8 cellular contexts compared by ENCODE assay signal in genomic region chr5:176536132-176536901, GRCh38. TPM values are rescaled to one million over a fixed set of nuclear protein-coding genes. Genes with fewer than 3 reads are reported as not detected.
DNase-seq lines count a peak whose midpoint lies in the region; TF ChIP-seq lines count a peak whose summit lies in the region.

No MANE protein-coding gene starts in this region.

- H3K4me3 ChIP-seq in SJCRH30 (peak overlapping the region; percentile 97), neutrophil (ENCODE audit: low read depth in 1 of 2, low read length in 1 of 2) (peak overlapping the region; percentile 75 to 99)

- H3K4me1 Mint-ChIP-seq in activated naive CD4-positive, alpha-beta T cell treated with anti-CD3 and anti-CD28 coated beads, Interleukin-2, amount 10 ng/mL, durations not matched to agents 7 days and 5 days, result peaks cover 67% of the 10 kb centered on the region

- peak; percentile 27 for TF ChIP-seq CTCF in neutrophil (IDR thresholded peaks at IDR 0.05)

- peaks cover 32% of the 10 kb centered on the region for H3K36me3 Mint-ChIP-seq in activated naive CD4-positive, alpha-beta T cell treated with anti-CD3 and anti-CD28 coated beads, Interleukin-2, amount 10 ng/mL, durations not matched to agents 7 days and 5 days

- H3K27ac ChIP-seq in SJCRH30, result peak overlapping the region; percentile 96
- H3K27ac ChIP-seq in neutrophil, result peak overlapping the region; percentile 100

- H3K36me3 ChIP-seq in SJCRH30 (peaks cover 16% of the 10 kb centered on the region), neutrophil (peaks cover 10% of the 10 kb centered on the region)

- H3K9me3 ChIP-seq in SJCRH30 (replicated peaks) (no peaks in the 10 kb centered on the region), neutrophil (no peaks in the 10 kb centered on the region)

- H3K4me1 ChIP-seq in SJCRH30, result peaks cover 41% of the 10 kb centered on the region
- peaks cover 84 to 85% of the 10 kb centered on the region in 2 experiments for H3K4me1 ChIP-seq in neutrophil (ENCODE audit: control insufficient read depth in 1 of 2, insufficient read depth in 1 of 2, low read depth in 1 of 2, low read length in 1 of 2)

- H3K27me3 ChIP-seq in SJCRH30 (no peaks in the 10 kb centered on the region), neutrophil (no peaks in the 10 kb centered on the region)

- H3K4me3 Mint-ChIP-seq in activated naive CD4-positive, alpha-beta T cell treated with anti-CD3 and anti-CD28 coated beads, Interleukin-2, amount 10 ng/mL, durations not matched to agents 7 days and 5 days, result peak overlapping the region; percentile 96

- DNase-seq in NCI-H1694 treated with DMSO at 0.1 percent for 48 hours (lab: John Stamatoyannopoulos, UW) (peak; percentile 10), NCI-H1694 (lab: John Stamatoyannopoulos, UW) (no peak), HUDEP-2 (lab: John Stamatoyannopoulos, UW; ENCODE audit: unreplicated experiment in 76 of 76) (peak in 47 of 76 experiments; percentile 3 to 60 (median 34)), SJCRH30 (peak; percentile 85 to 88), germinal center (ENCODE audit: low spot score) (peak; percentile 78), superior temporal gyrus (ENCODE audit: extremely low spot score) (peak; percentile 66)
- DNase-seq in activated naive CD4-positive, alpha-beta T cell treated with anti-CD3 and anti-CD28 coated beads, Interleukin-2, amount 10 ng/mL, durations not matched to agents 7 days and 5 days, result peak; percentile 93

- peak overlapping the region; percentile 100 for H3K27ac Mint-ChIP-seq in activated naive CD4-positive, alpha-beta T cell treated with anti-CD3 and anti-CD28 coated beads, Interleukin-2, amount 10 ng/mL, durations not matched to agents 7 days and 5 days

- CTCF ChIA-PET in activated naive CD4-positive, alpha-beta T cell treated with anti-CD3 and anti-CD28 coated beads, Interleukin-2, amount 10 ng/mL, durations not matched to agents 7 days and 5 days (lab: Charles Lee), result interaction anchor here (2.7 to 3.5 kb wide), 2 partner anchors 89 to 119 kb away, joined by 9 to 14 read pairs; no protein-coding TSS in a partner anchor

- no peaks in the 10 kb centered on the region for H3K9me3 Mint-ChIP-seq in activated naive CD4-positive, alpha-beta T cell treated with anti-CD3 and anti-CD28 coated beads, Interleukin-2, amount 10 ng/mL, durations not matched to agents 7 days and 5 days

- H3K27me3 Mint-ChIP-seq in activated naive CD4-positive, alpha-beta T cell treated with anti-CD3 and anti-CD28 coated beads, Interleukin-2, amount 10 ng/mL, durations not matched to agents 7 days and 5 days, result no peaks in the 10 kb centered on the region

RNA-seq across cellular contexts. Expression of gene RNF44, which starts 0.9 kb away (rescaled TPM):
- 24.2 and 29.0 TPM in 2 replicates for total RNA-seq in SJCRH30 (2014; rRNA removed; shearing (Covaris generic))

RNA-seq across cellular contexts. Expression of gene CDHR2, which starts 12.8 kb away (rescaled TPM):
- not detected in 2 replicates for total RNA-seq in SJCRH30 (2014; rRNA removed; shearing (Covaris generic))
